22 cellular contexts compared by ENCODE assay signal in genomic region chr22:43381693-43382092, GRCh38. TPM values are rescaled to one million over a fixed set of nuclear protein-coding genes. Genes with fewer than 3 reads are reported as not detected.
DNase-seq lines count a peak whose midpoint lies in the region; ATAC-seq and TF ChIP-seq lines count a peak whose summit lies in the region.
"Had no signal": no experiment of that assay in that cellular context is flagged by ENCODE, and none has a peak within 500 bp of the region (broad histone marks: within the 10 kb centered on the region; RNA-seq: fewer than 3 reads in every experiment).

No MANE protein-coding gene starts in this region.

- WGBS in hepatocyte (ENCODE audit: low lambda C conversion rate, missing lambda C conversion rate), result 87% methylated on average over 6 of the region's 6 CpGs

- H3K4me3 ChIP-seq in CD8-positive, alpha-beta T cell (ENCODE audit: low read depth, low read length), result no peak overlapping the region
- H3K4me3 ChIP-seq in GM23338 (no peak overlapping the region), SJCRH30 (no peak overlapping the region), Karpas-422 (ENCODE audit: low read length) (no peak overlapping the region), hepatocyte (no peak overlapping the region)
- H3K4me3 ChIP-seq: colonic mucosa, heart right ventricle, left lung had no signal

- no peak overlapping the region for H3K9ac ChIP-seq in Karpas-422 (ENCODE audit: low read length)
- H3K9ac ChIP-seq: parathyroid adenoma had no signal

- H3K4me1 ChIP-seq in CD8-positive, alpha-beta T cell (ENCODE audit: insufficient read depth, low read length), result peaks cover 23% of the 10 kb centered on the region
- H3K4me1 ChIP-seq in GM23338 (ENCODE audit: insufficient read depth), result no peaks in the 10 kb centered on the region
- peaks cover 22% of the 10 kb centered on the region for H3K4me1 ChIP-seq in SJCRH30
- H3K4me1 ChIP-seq in Karpas-422 (ENCODE audit: low read length), result no peaks in the 10 kb centered on the region
- peaks cover 10% of the 10 kb centered on the region for H3K4me1 ChIP-seq in hepatocyte (ENCODE audit: insufficient read depth)
- H3K4me1 ChIP-seq: BE2C, colonic mucosa had no signal

- no peak overlapping the region for H3K4me2 ChIP-seq in GM23338
- H3K4me2 ChIP-seq in Karpas-422 (ENCODE audit: low read depth, low read length, poor library complexity, severe bottlenecking), result no peak overlapping the region
- H3K4me2 ChIP-seq in hepatocyte, result no peak overlapping the region

- 0 out of 2 replicates have a peak overlapping the region, but pooled peaks have one; percentile 32 for H2AFZ ChIP-seq in GM23338
- H2AFZ ChIP-seq in Karpas-422 (ENCODE audit: low read length), result no peak overlapping the region
- no peak overlapping the region for H2AFZ ChIP-seq in hepatocyte
- H2AFZ ChIP-seq: parathyroid adenoma had no signal

- POLR2A ChIA-PET in CD8-positive, alpha-beta T cell (lab: Charles Lee), result no interaction called here

- no peak overlapping the region for H3K27ac Mint-ChIP-seq in CD8-positive, alpha-beta T cell
- H3K27ac Mint-ChIP-seq in GM23338 (no peak overlapping the region), immature natural killer cell (no peak overlapping the region)
- H3K27ac Mint-ChIP-seq: T-helper 1 cell treated with Interleukin-12 subunit alpha and Interleukin-12 subunit beta and Interleukin-4 antibody, amounts not matched to agents 30 μg/mL and 1 μg/mL, for 36 hours had no signal

- no peaks in the 10 kb centered on the region for H3K9me3 ChIP-seq in CD8-positive, alpha-beta T cell (ENCODE audit: low read length)
- H3K9me3 ChIP-seq in SJCRH30 (replicated peaks) (no peaks in the 10 kb centered on the region), Karpas-422 (ENCODE audit: low read length) (no peaks in the 10 kb centered on the region), hepatocyte (ENCODE audit: low read depth) (no peaks in the 10 kb centered on the region)
- H3K9me3 ChIP-seq: BE2C, colonic mucosa, heart right ventricle, left lung had no signal

- no peaks in the 10 kb centered on the region for H3K36me3 Mint-ChIP-seq in CD8-positive, alpha-beta T cell
- H3K36me3 Mint-ChIP-seq in GM23338 (ENCODE audit: low read depth) (no peaks in the 10 kb centered on the region), immature natural killer cell (peaks cover 0 to under 1% (median under 1%) of the 10 kb centered on the region in 3 donors)

- H3K27me3 Mint-ChIP-seq in CD8-positive, alpha-beta T cell (ENCODE audit: low read depth), result peaks cover 24% of the 10 kb centered on the region
- H3K27me3 Mint-ChIP-seq in GM23338 (ENCODE audit: insufficient read depth, low read depth, poor library complexity) (peaks cover 7% of the 10 kb centered on the region), immature natural killer cell (ENCODE audit: low read depth in 3 of 3) (peaks cover 48 to 57% (median 49%) of the 10 kb centered on the region in 3 donors)

- H3K4me1 Mint-ChIP-seq in CD8-positive, alpha-beta T cell (ENCODE audit: low read depth), result peaks cover 25% of the 10 kb centered on the region
- H3K4me1 Mint-ChIP-seq in GM23338, result no peaks in the 10 kb centered on the region; the same call in 2 of the 3 replicates
- H3K4me1 Mint-ChIP-seq in immature natural killer cell, result peaks cover 23 to 30% of the 10 kb centered on the region in 2 donors

- DNase-seq in CD8-positive, alpha-beta T cell, result no peak
- DNase-seq in GM23338 (ENCODE audit: low spot score), result no peak
- peak; percentile 65 to 69 for DNase-seq in SJCRH30
- peak; percentile 10 to 27 (median 20) for DNase-seq in immature natural killer cell
- no peak for DNase-seq in Karpas-422
- DNase-seq in hepatocyte (ENCODE audit: low spot score), result no peak
- no peak for DNase-seq in amygdala (lab: John Stamatoyannopoulos, UW)
- no peak for DNase-seq in RKO (ENCODE audit: low spot score)
- DNase-seq: activated CD4-positive, alpha-beta T cell treated with anti-CD3 and anti-CD28 coated beads for 4 hours; activated T-cell treated with anti-CD3 and anti-CD28 coated beads, Interleukin-2, amount 50 U/mL, for 48 hours; anterior cingulate cortex; BE2C; colonic mucosa; heart right ventricle; left lung; NCI-H2029 treated with DMSO at 0.1 percent for 48 hours; NCI-H69; stimulated activated CD4-positive, alpha-beta T cell treated with anti-CD3 and anti-CD28 coated beads, Interleukin-12 subunit alpha, Interleukin-12 subunit beta, amount 100 ng/mL, for 4 hours had no signal

- H3F3A ChIP-seq in GM23338 (replicated peaks; ENCODE audit: low read depth), result no peaks in the 10 kb centered on the region

- H4K20me1 ChIP-seq in GM23338 (replicated peaks; ENCODE audit: insufficient read depth), result no peaks in the 10 kb centered on the region
- H4K20me1 ChIP-seq in Karpas-422 (ENCODE audit: insufficient read depth, low read depth, low read length), result no peaks in the 10 kb centered on the region
- no peaks in the 10 kb centered on the region for H4K20me1 ChIP-seq in hepatocyte (ENCODE audit: insufficient read depth, poor library complexity, severe bottlenecking)

- peaks cover 10% of the 10 kb centered on the region for H3K27me3 ChIP-seq in CD8-positive, alpha-beta T cell (ENCODE audit: insufficient read depth, low read length)
- no peaks in the 10 kb centered on the region for H3K27me3 ChIP-seq in GM23338 (ENCODE audit: insufficient read depth)
- H3K27me3 ChIP-seq in SJCRH30, result peaks cover 8% of the 10 kb centered on the region; the same call in 1 of the 2 replicates
- H3K27me3 ChIP-seq in Karpas-422 (ENCODE audit: low read length), result no peaks in the 10 kb centered on the region
- H3K27me3 ChIP-seq in hepatocyte, result no peaks in the 10 kb centered on the region

- H3K4me3 Mint-ChIP-seq in CD8-positive, alpha-beta T cell, result no peak overlapping the region
- H3K4me3 Mint-ChIP-seq in GM23338, result no peak overlapping the region
- no peak overlapping the region for H3K4me3 Mint-ChIP-seq in immature natural killer cell
- H3K4me3 Mint-ChIP-seq: T-helper 1 cell treated with Interleukin-12 subunit alpha and Interleukin-12 subunit beta and Interleukin-4 antibody, amounts not matched to agents 30 μg/mL and 1 μg/mL, for 36 hours had no signal

- TF ChIP-seq CTCF in CD8-positive, alpha-beta T cell (IDR thresholded peaks at IDR 0.05), result no peak
- no peak for TF ChIP-seq CTCF in GM23338 (conservative IDR thresholded peaks at IDR 0.05; ENCODE audit: low read depth in 2 of 2)
- TF ChIP-seq CTCF in hepatocyte (IDR thresholded peaks at IDR 0.05; ENCODE audit: poor library complexity), result no peak

- H3K79me2 ChIP-seq in GM23338 (replicated peaks; ENCODE audit: insufficient read depth) (no peaks in the 10 kb centered on the region), Karpas-422 (ENCODE audit: low read length) (no peaks in the 10 kb centered on the region), hepatocyte (no peaks in the 10 kb centered on the region)
- H3K79me2 ChIP-seq: parathyroid adenoma had no signal

- H3K36me3 ChIP-seq in CD8-positive, alpha-beta T cell (ENCODE audit: insufficient read depth, low read length), result no peaks in the 10 kb centered on the region
- H3K36me3 ChIP-seq in GM23338 (ENCODE audit: insufficient read depth) (no peaks in the 10 kb centered on the region), SJCRH30 (no peaks in the 10 kb centered on the region), Karpas-422 (ENCODE audit: insufficient read depth, low read length) (no peaks in the 10 kb centered on the region), hepatocyte (replicated peaks; ENCODE audit: insufficient read depth, low read depth) (no peaks in the 10 kb centered on the region)
- H3K36me3 ChIP-seq: BE2C, colonic mucosa, heart right ventricle, left lung had no signal

- no peak overlapping the region for H3K27ac ChIP-seq in CD8-positive, alpha-beta T cell (ENCODE audit: low read depth, low read length)
- H3K27ac ChIP-seq in GM23338 (ENCODE audit: low read depth) (no peak overlapping the region), SJCRH30 (no peak overlapping the region), Karpas-422 (ENCODE audit: low read length) (no peak overlapping the region), hepatocyte (no peak overlapping the region)
- H3K27ac ChIP-seq: colonic mucosa, heart right ventricle, left lung, parathyroid adenoma had no signal

- peak; percentile 37 for ATAC-seq in CD8-positive, alpha-beta T cell
- no peak for ATAC-seq in GM23338
- ATAC-seq: heart right ventricle, left lung had no signal

- no peaks in the 10 kb centered on the region for H3K9me3 Mint-ChIP-seq in CD8-positive, alpha-beta T cell
- H3K9me3 Mint-ChIP-seq in GM23338 (no peaks in the 10 kb centered on the region), immature natural killer cell (peaks cover 0 to 2% (median under 1%) of the 10 kb centered on the region in 6 donors)
- H3K9me3 Mint-ChIP-seq: T-helper 1 cell treated with Interleukin-12 subunit alpha and Interleukin-12 subunit beta and Interleukin-4 antibody, amounts not matched to agents 30 μg/mL and 1 μg/mL, for 36 hours had no signal

- CTCF ChIA-PET in CD8-positive, alpha-beta T cell (lab: Charles Lee), result interaction anchor here (1.4 kb wide), 1 partner anchor 150 kb away, joined by 4 read pairs; no protein-coding TSS in a partner anchor

- H3K9me2 ChIP-seq in GM23338 (ENCODE audit: insufficient read depth) (no peaks in the 10 kb centered on the region), Karpas-422 (replicated peaks; ENCODE audit: insufficient read depth, low read length) (no peaks in the 10 kb centered on the region), hepatocyte (replicated peaks; ENCODE audit: insufficient read depth) (no peaks in the 10 kb centered on the region)

- intact Hi-C loops in CD8-positive, alpha-beta T cell (cut with DNase I, micrococcal nuclease), result no loop called here

TF ChIP-seq in GM23338, 12 proteins besides CTCF, POLR2A, EP300 and RAD21 (continues in another document):
- TF ChIP-seq ZNF331 (CRISPR knock-in tag; IDR thresholded peaks at IDR 0.05; ENCODE audit: low read depth) (no peak), ZNF114 (CRISPR knock-in tag; IDR thresholded peaks at IDR 0.05) (no peak), JUNB (IDR thresholded peaks at IDR 0.05; ENCODE audit: unreplicated experiment) (no peak)

RNA-seq across cellular contexts. Expression of gene MPPED1, which starts 30.1 kb away (rescaled TPM):
- not detected for total RNA-seq in CD8-positive, alpha-beta T cell
- total RNA-seq in GM23338 (2014; rRNA removed; shearing (Covaris generic)), result 0.12 and 0.56 TPM in 2 replicates
- polyA plus RNA-seq in GM23338 (2016; fragmentation: Nextera tagmentation; extraction: Ambion mirVana) (not detected in 2 replicates), immature natural killer cell (not detected), hepatocyte (0.19 and 0.30 TPM in 2 replicates)
- total RNA-seq in SJCRH30 (2014; rRNA removed; shearing (Covaris generic)), result not detected in 2 replicates
- 0.15 TPM in 1 of 2 replicates, not detected in the other for total RNA-seq in Karpas-422 (2014; rRNA removed; shearing (Covaris generic); ENCODE audit: low replicate concordance)
- total RNA-seq in hepatocyte, result 0.97 and 5.3 TPM in 2 replicates
- total RNA-seq: epithelial cell of proximal tubule, heart right ventricle, left lung, M059J had no signal

RNA-seq across cellular contexts. Expression of gene SCUBE1, which starts 38.5 kb away (rescaled TPM):
- not detected for total RNA-seq in CD8-positive, alpha-beta T cell
- total RNA-seq in GM23338 (2014; rRNA removed; shearing (Covaris generic)), result 2.0 and 3.2 TPM in 2 replicates
- polyA plus RNA-seq in GM23338 (2016; fragmentation: Nextera tagmentation; extraction: Ambion mirVana) (0.52 and 0.81 TPM in 2 replicates), immature natural killer cell (under 1 TPM in 1 of 3 donors, not detected in 2; 0.16 TPM), hepatocyte (2.2 and 3.0 TPM in 2 replicates)
- total RNA-seq in SJCRH30 (2014; rRNA removed; shearing (Covaris generic)), result 11.0 and 13.7 TPM in 2 replicates
- total RNA-seq in Karpas-422 (2014; rRNA removed; shearing (Covaris generic); ENCODE audit: low replicate concordance), result not detected in 2 replicates
- 0.96 and 2.1 TPM in 2 replicates for total RNA-seq in hepatocyte
- total RNA-seq: epithelial cell of proximal tubule had no signal

Comparison
In these comparisons a context has a peak if more than half of its experiments do, and no peak if none do; other contexts are left out.
1. DNase-seq: peak in SJCRH30 (2 of 2) and immature natural killer cell (3 of 3); none in CD8-positive, alpha-beta T cell (0 of 7), GM23338 (single experiment), Karpas-422 (single experiment), hepatocyte (single experiment), amygdala (0 of 56) and RKO (single experiment).